Comparison of ENCODE assay signal across 17 cellular contexts in the genomic region with DNA sequence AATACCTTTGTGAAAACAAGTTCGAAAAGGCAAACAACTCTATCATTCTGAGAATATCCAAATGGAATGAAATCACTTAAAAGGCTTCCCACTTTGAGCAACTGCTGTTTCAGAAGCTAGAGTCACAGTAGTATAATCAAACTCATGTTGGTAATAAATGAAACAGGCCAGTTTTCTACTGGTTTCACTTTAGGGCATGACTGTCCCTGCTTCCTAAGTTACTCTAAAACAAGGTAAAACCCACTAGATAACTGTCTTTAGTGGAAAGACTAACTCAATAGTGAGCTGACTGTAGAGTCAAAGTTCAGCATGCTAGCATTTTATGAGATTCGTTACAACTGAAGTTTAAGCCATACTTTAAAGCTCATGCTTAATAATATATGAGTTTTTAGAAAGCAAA. TPM values are rescaled to one million over a fixed set of nuclear protein-coding genes. Genes with fewer than 3 reads are reported as not detected.
DNase-seq lines count a peak whose midpoint lies in the region; ATAC-seq and TF ChIP-seq lines count a peak whose summit lies in the region.
"Had no signal": no experiment of that assay in that cellular context is flagged by ENCODE, and none has a peak within 500 bp of the region (broad histone marks: within the 10 kb centered on the region; RNA-seq: fewer than 3 reads in every experiment).

No MANE protein-coding gene starts in this region.

- H3K27ac ChIP-seq in osteoblast (ENCODE audit: low read depth, low read length), result no peak overlapping the region

- H3K4me3 ChIP-seq in osteoblast (ENCODE audit: insufficient read depth, low read length), result no peak overlapping the region
- H3K4me3 ChIP-seq: MG63 had no signal

- peaks cover 5% of the 10 kb centered on the region for H3K4me1 ChIP-seq in osteoblast (ENCODE audit: insufficient read depth, low read length)
- H3K4me1 ChIP-seq: Caco-2 had no signal

- no peaks in the 10 kb centered on the region for H4K20me1 ChIP-seq in osteoblast (ENCODE audit: insufficient read depth, low read length)

- H3K4me2 ChIP-seq in osteoblast (ENCODE audit: insufficient read depth, low read length), result no peak overlapping the region

- ATAC-seq in activated T-helper 17 cell treated with anti-CD3 and anti-CD28 coated beads, Interleukin-2, amount 50 U/mL, for 72 hours (replicated peaks), result peak; percentile 94
- peak; percentile 63 for ATAC-seq in activated naive CD8-positive, alpha-beta T cell treated with anti-CD3 and anti-CD28 coated beads, Interleukin-2, amount 50 U/mL, for 24 hours

- DNase-seq in activated T-cell treated with anti-CD3 and anti-CD28 coated beads, Interleukin-2, amount 50 U/mL, for 24 hours, result no peak
- DNase-seq in activated T-cell treated with anti-CD3 and anti-CD28 coated beads, Interleukin-2, amount 50 U/mL, for 48 hours, result no peak
- DNase-seq in activated naive CD8-positive, alpha-beta T cell treated with anti-CD3 and anti-CD28 coated beads, Interleukin-2, amount 50 U/mL, for 24 hours, result no peak
- DNase-seq in osteoblast (ENCODE audit: insufficient read length, low spot score, missing footprints) (peak; percentile 29), OCI-M2 (lab: John Stamatoyannopoulos, UW; ENCODE audit: unreplicated experiment) (no peak), NCI-H128 (lab: John Stamatoyannopoulos, UW; ENCODE audit: unreplicated experiment) (no peak)
- DNase-seq: ACHN, Caco-2, DMS53, IMR-90, Karpas-422, MG63, NCI-H1092, NCI-H2081 treated with DMSO at 0.1 percent for 48 hours, NCI-H510A treated with DMSO at 0.1 percent for 48 hours, Right ventricle myocardium superior had no signal

- peaks cover 34% of the 10 kb centered on the region for H3K4me1 Mint-ChIP-seq in activated T-cell treated with anti-CD3 and anti-CD28 coated beads, Interleukin-2, amount 50 U/mL, for 24 hours (ENCODE audit: low read depth)
- H3K4me1 Mint-ChIP-seq in activated T-helper 17 cell treated with anti-CD3 and anti-CD28 coated beads, Interleukin-2, amount 50 U/mL, for 72 hours, result peaks cover 23% of the 10 kb centered on the region
- peaks cover 11% of the 10 kb centered on the region for H3K4me1 Mint-ChIP-seq in activated naive CD8-positive, alpha-beta T cell treated with anti-CD3 and anti-CD28 coated beads, Interleukin-2, amount 50 U/mL, for 24 hours

- H3K4me3 Mint-ChIP-seq in activated T-cell treated with anti-CD3 and anti-CD28 coated beads, Interleukin-2, amount 50 U/mL, for 24 hours, result no peak overlapping the region
- peak overlapping the region; percentile 53 for H3K4me3 Mint-ChIP-seq in activated T-helper 17 cell treated with anti-CD3 and anti-CD28 coated beads, Interleukin-2, amount 50 U/mL, for 72 hours
- H3K4me3 Mint-ChIP-seq in activated naive CD8-positive, alpha-beta T cell treated with anti-CD3 and anti-CD28 coated beads, Interleukin-2, amount 50 U/mL, for 24 hours, result no peak overlapping the region

- peaks cover 56% of the 10 kb centered on the region for H3K36me3 ChIP-seq in osteoblast (ENCODE audit: insufficient read depth, low read length)

- H3K27me3 ChIP-seq in osteoblast (ENCODE audit: insufficient read depth, low read length), result no peaks in the 10 kb centered on the region
- H3K27me3 ChIP-seq: MG63 had no signal

- H3K27me3 Mint-ChIP-seq in activated T-cell treated with anti-CD3 and anti-CD28 coated beads, Interleukin-2, amount 50 U/mL, for 24 hours, result no peaks in the 10 kb centered on the region
- H3K27me3 Mint-ChIP-seq in activated T-helper 17 cell treated with anti-CD3 and anti-CD28 coated beads, Interleukin-2, amount 50 U/mL, for 72 hours, result no peaks in the 10 kb centered on the region
- H3K27me3 Mint-ChIP-seq in activated naive CD8-positive, alpha-beta T cell treated with anti-CD3 and anti-CD28 coated beads, Interleukin-2, amount 50 U/mL, for 24 hours, result no peaks in the 10 kb centered on the region

- no peaks in the 10 kb centered on the region for H3K9me3 Mint-ChIP-seq in activated T-cell treated with anti-CD3 and anti-CD28 coated beads, Interleukin-2, amount 50 U/mL, for 24 hours
- H3K9me3 Mint-ChIP-seq in activated T-helper 17 cell treated with anti-CD3 and anti-CD28 coated beads, Interleukin-2, amount 50 U/mL, for 72 hours, result no peaks in the 10 kb centered on the region
- no peaks in the 10 kb centered on the region for H3K9me3 Mint-ChIP-seq in activated naive CD8-positive, alpha-beta T cell treated with anti-CD3 and anti-CD28 coated beads, Interleukin-2, amount 50 U/mL, for 24 hours

- H3K27ac Mint-ChIP-seq in activated T-cell treated with anti-CD3 and anti-CD28 coated beads, Interleukin-2, amount 50 U/mL, for 24 hours, result peak overlapping the region; percentile 80
- peak overlapping the region; percentile 81 for H3K27ac Mint-ChIP-seq in activated T-helper 17 cell treated with anti-CD3 and anti-CD28 coated beads, Interleukin-2, amount 50 U/mL, for 72 hours
- H3K27ac Mint-ChIP-seq in activated naive CD8-positive, alpha-beta T cell treated with anti-CD3 and anti-CD28 coated beads, Interleukin-2, amount 50 U/mL, for 24 hours, result no peak overlapping the region

- peaks cover 71% of the 10 kb centered on the region for H3K36me3 Mint-ChIP-seq in activated T-cell treated with anti-CD3 and anti-CD28 coated beads, Interleukin-2, amount 50 U/mL, for 24 hours (ENCODE audit: low read depth)
- H3K36me3 Mint-ChIP-seq in activated T-helper 17 cell treated with anti-CD3 and anti-CD28 coated beads, Interleukin-2, amount 50 U/mL, for 72 hours (ENCODE audit: low read depth), result no peaks in the 10 kb centered on the region
- H3K36me3 Mint-ChIP-seq in activated naive CD8-positive, alpha-beta T cell treated with anti-CD3 and anti-CD28 coated beads, Interleukin-2, amount 50 U/mL, for 24 hours (ENCODE audit: low read depth), result peaks cover 22% of the 10 kb centered on the region

- no peaks in the 10 kb centered on the region for H3K9me3 ChIP-seq in osteoblast (ENCODE audit: low read depth, low read length)
- H3K9me3 ChIP-seq: Caco-2, MG63 had no signal

- no peak overlapping the region for H2AFZ ChIP-seq in osteoblast (ENCODE audit: low read length)

- TF ChIP-seq CTCF in osteoblast (IDR thresholded peaks at IDR 0.05; ENCODE audit: extremely low read depth, low read depth, low read length), result no peak

- peaks cover 22% of the 10 kb centered on the region for H3K79me2 ChIP-seq in osteoblast (ENCODE audit: insufficient read depth, low read length)

RNA-seq across cellular contexts. Expression of a gene that starts 6.0 kb away (rescaled TPM):
- total RNA-seq in activated T-helper 17 cell treated with anti-CD3 and anti-CD28 coated beads, Interleukin-2, amount 50 U/mL, for 72 hours, result 10 to 100 TPM; 47.0 to 47.9 TPM
- total RNA-seq in osteoblast, result 20.9 and 27.9 TPM in 2 replicates

RNA-seq across cellular contexts. Expression of a gene that starts 6.1 kb away (rescaled TPM):
- total RNA-seq in activated T-helper 17 cell treated with anti-CD3 and anti-CD28 coated beads, Interleukin-2, amount 50 U/mL, for 72 hours, result 10 to 100 TPM; 41.3 to 51.1 TPM
- 18.1 and 21.8 TPM in 2 replicates for total RNA-seq in osteoblast

RNA-seq across cellular contexts. Expression of a gene that starts 33.8 kb away (rescaled TPM):
- 10 to 100 TPM in 1 of 2 donors, 1 to 10 TPM in 1; 1.9 to 10.9 TPM for total RNA-seq in activated T-helper 17 cell treated with anti-CD3 and anti-CD28 coated beads, Interleukin-2, amount 50 U/mL, for 72 hours
- total RNA-seq in osteoblast, result not detected in 2 replicates
- total RNA-seq: IMR-90, Right ventricle myocardium superior had no signal

RNA-seq across cellular contexts. Expression of a gene that starts 48.0 kb away (rescaled TPM):
- total RNA-seq in activated T-helper 17 cell treated with anti-CD3 and anti-CD28 coated beads, Interleukin-2, amount 50 U/mL, for 72 hours, result 10 to 100 TPM; 13.1 to 17.3 TPM
- total RNA-seq in osteoblast, result 45.2 and 53.0 TPM in 2 replicates

RNA-seq across cellular contexts. Expression of a gene that starts 48.3 kb away (rescaled TPM):
- total RNA-seq in activated T-helper 17 cell treated with anti-CD3 and anti-CD28 coated beads, Interleukin-2, amount 50 U/mL, for 72 hours, result 10 to 100 TPM; 41.2 to 41.5 TPM
- total RNA-seq in osteoblast, result 29.8 and 31.8 TPM in 2 replicates
